In genomic region chr3:172666181-172666872, GRCh38 we compare ENCODE assay signal across 10 cellular contexts. TPM values are rescaled to one million over a fixed set of nuclear protein-coding genes. Genes with fewer than 3 reads are reported as not detected.
DNase-seq lines count a peak whose midpoint lies in the region; ATAC-seq and TF ChIP-seq lines count a peak whose summit lies in the region.
"Had no signal": no experiment of that assay in that cellular context is flagged by ENCODE, and none has a peak within 500 bp of the region (broad histone marks: within the 10 kb centered on the region; RNA-seq: fewer than 3 reads in every experiment).

No MANE protein-coding gene starts in this region.

- no peaks in the 10 kb centered on the region for H3K9me3 ChIP-seq in heart left ventricle
- H3K9me3 ChIP-seq in OCI-LY3 (ENCODE audit: insufficient read depth, low read length): no peaks in the 10 kb centered on the region
- no peaks in the 10 kb centered on the region for H3K9me3 ChIP-seq in upper lobe of right lung
- H3K9me3 ChIP-seq: upper lobe of left lung had no signal

- no peaks in the 10 kb centered on the region for H4K20me1 ChIP-seq in OCI-LY3 (ENCODE audit: insufficient read depth, low read length)

- WGBS in heart left ventricle, 4 donors: 70 to 79% (median 79%) methylated on average over 10 of the region's 10 CpGs

- intact Hi-C loops in heart left ventricle (cut with DNase I): loop anchor here (2.0 to 10.0 kb wide), 11 partner anchors 69 to 632 kb away; partner anchors contain the start of gene FNDC3B (in 1 of the 10)
- intact Hi-C loops in cardiac septum (cut with DNase I): loop anchor here (2.0 to 10.0 kb wide), 2 partner anchors 178 to 302 kb away; no protein-coding TSS in a partner anchor
- intact Hi-C loops in upper lobe of right lung (cut with DNase I): no loop called here

- H3K27ac ChIP-seq in heart left ventricle: no peak overlapping the region
- H3K27ac ChIP-seq in OCI-LY3 (ENCODE audit: low read length): no peak overlapping the region
- H3K27ac ChIP-seq in upper lobe of right lung: no peak overlapping the region

- no peak for DNase-seq in heart left ventricle
- no peak for DNase-seq in cardiac septum (ENCODE audit: low spot score)
- no peak for DNase-seq in fibroblast of the aortic adventitia (ENCODE audit: low read depth)
- DNase-seq in A172 (ENCODE audit: low spot score): no peak
- DNase-seq in upper lobe of right lung: no peak
- DNase-seq: cortex of kidney had no signal

- no peak for TF ChIP-seq POLR2A in heart left ventricle (IDR thresholded peaks at IDR 0.05)

- ATAC-seq in heart left ventricle (peak in 3 of 4 donors; percentile 16 to 40 (median 21)), HG02571 (IDR thresholded peaks at IDR 0.05; ENCODE audit: unreplicated experiment) (no peak), HG03095 (IDR thresholded peaks at IDR 0.05; ENCODE audit: unreplicated experiment) (no peak), upper lobe of right lung (no peak)

- no peaks in the 10 kb centered on the region for H3K36me3 ChIP-seq in heart left ventricle
- H3K36me3 ChIP-seq in OCI-LY3 (replicated peaks; ENCODE audit: low read depth, low read length): no peaks in the 10 kb centered on the region
- no peaks in the 10 kb centered on the region for H3K36me3 ChIP-seq in upper lobe of right lung
- H3K36me3 ChIP-seq: upper lobe of left lung had no signal

- no peaks in the 10 kb centered on the region for H3K27me3 ChIP-seq in heart left ventricle
- H3K27me3 ChIP-seq in OCI-LY3 (ENCODE audit: low read depth, low read length): no peaks in the 10 kb centered on the region
- H3K27me3 ChIP-seq in upper lobe of right lung: no peaks in the 10 kb centered on the region
- H3K27me3 ChIP-seq: upper lobe of left lung had no signal

- no peak overlapping the region for H2AFZ ChIP-seq in OCI-LY3 (ENCODE audit: low read depth, low read length)

- no peaks in the 10 kb centered on the region for H3K79me2 ChIP-seq in OCI-LY3 (ENCODE audit: low read length)

- H3K9ac ChIP-seq in OCI-LY3 (ENCODE audit: low read length): no peak overlapping the region

- H3K4me1 ChIP-seq in heart left ventricle (peaks cover 0 to 28% (median 20%) of the 10 kb centered on the region in 12 donors), OCI-LY3 (ENCODE audit: low read length) (no peaks in the 10 kb centered on the region), upper lobe of right lung (no peaks in the 10 kb centered on the region)

- TF ChIP-seq CTCF in heart left ventricle (IDR thresholded peaks at IDR 0.05) (no peak), OCI-LY3 (IDR thresholded peaks at IDR 0.05; ENCODE audit: low read depth, low read length) (no peak), fibroblast of the aortic adventitia (IDR thresholded peaks at IDR 0.05; ENCODE audit: insufficient read depth, low read length) (peak; percentile 18), upper lobe of right lung (IDR thresholded peaks at IDR 0.05) (no peak)

- H3K4me2 ChIP-seq in OCI-LY3 (ENCODE audit: low read length): 0 out of 2 replicates have a peak overlapping the region, but pooled peaks have one; percentile 11

- H3K4me3 ChIP-seq in heart left ventricle: no peak overlapping the region
- H3K4me3 ChIP-seq in OCI-LY3 (ENCODE audit: low read length): no peak overlapping the region
- no peak overlapping the region for H3K4me3 ChIP-seq in fibroblast of the aortic adventitia (ENCODE audit: low read depth, low read length)
- H3K4me3 ChIP-seq in upper lobe of right lung: no peak overlapping the region

RNA-seq across cellular contexts. Expression of gene NCEH1, which starts 44.5 kb away (rescaled TPM):
- total RNA-seq in heart left ventricle (10 to 100 TPM; 39.1 to 72.7 (median 52.0) TPM), cardiac septum (18.5 TPM), fibroblast of the aortic adventitia (ENCODE audit: low replicate concordance) (5.7 and 21.1 TPM in 2 replicates), upper lobe of right lung (62.1 TPM)
- polyA plus RNA-seq in heart left ventricle: 10 to 100 TPM; 10.9 to 24.3 TPM
- total RNA-seq in A172 (2014; rRNA removed; shearing (Covaris generic)): 18.5 and 23.8 TPM in 2 replicates

Comparison
In these comparisons a context has a peak if more than half of its experiments do, and no peak if none do; other contexts are left out.
1. ATAC-seq: peak in heart left ventricle (3 of 4); none in HG02571 (single experiment), HG03095 (single experiment) and upper lobe of right lung (single experiment).